ENCODE assay signal across 8 cellular contexts in the genomic region with DNA sequence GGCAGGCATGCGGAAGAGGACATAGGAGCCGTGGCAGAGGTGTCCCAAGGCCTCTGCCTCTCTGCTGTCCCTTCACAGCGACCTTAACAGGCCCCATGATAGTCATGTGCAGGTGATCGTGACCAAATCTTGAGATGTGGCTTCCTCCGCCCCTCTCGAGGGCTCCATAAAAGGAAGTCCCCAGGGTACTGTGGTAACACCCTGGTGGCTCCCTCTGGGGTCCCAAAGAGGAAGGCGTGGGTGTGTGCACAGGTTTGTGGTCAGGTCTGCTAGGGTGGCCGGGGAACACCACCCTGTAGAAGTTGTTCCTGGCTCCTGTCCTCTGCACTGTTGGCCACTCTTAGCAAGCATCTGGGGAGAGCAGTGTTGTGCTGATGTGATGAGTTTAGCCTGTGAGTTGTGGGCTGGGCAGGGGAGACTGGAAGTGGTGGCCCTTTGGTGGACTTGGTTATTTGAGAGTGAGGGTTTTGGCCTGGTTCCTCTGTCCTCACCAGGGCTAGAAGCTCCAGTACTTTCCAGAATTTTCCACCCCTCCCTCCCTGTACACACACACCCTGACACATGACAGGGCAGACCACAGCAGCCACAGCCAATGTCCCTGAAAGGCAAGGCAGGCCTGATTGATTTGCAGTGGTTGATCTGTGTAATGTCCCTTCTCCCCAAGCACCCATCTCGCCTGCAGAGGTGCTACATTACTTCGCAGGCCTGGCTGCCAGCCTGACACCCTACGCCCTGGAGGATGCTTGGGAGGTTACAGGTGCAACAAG.
A peak's percentile ranks its signal among the peaks of the same experiment; 100 is the strongest.
DNase-seq lines count a peak whose midpoint lies in the region; ATAC-seq, FAIRE-seq and TF ChIP-seq lines count a peak whose summit lies in the region.

No MANE protein-coding gene starts in this region.

- CTCF ChIA-PET in activated CD4-positive, alpha-beta T cell treated with anti-CD3 and anti-CD28 coated beads for 36 hours (lab: Charles Lee) = no interaction called here

- H3K27me3 Mint-ChIP-seq in activated CD4-positive, alpha-beta T cell treated with anti-CD3 and anti-CD28 coated beads for 36 hours = peaks cover 3% of the 10 kb centered on the region

- peaks cover 3% of the 10 kb centered on the region for H3K9me3 Mint-ChIP-seq in activated CD4-positive, alpha-beta T cell treated with anti-CD3 and anti-CD28 coated beads for 36 hours (ENCODE audit: low read depth)
- H3K9me3 Mint-ChIP-seq in stimulated activated effector memory CD8-positive, alpha-beta T cell treated with anti-CD3 and anti-CD28 coated beads, Interleukin-12 subunit alpha, Interleukin-12 subunit beta, amount 100 ng/mL, for 72 hours = no peaks in the 10 kb centered on the region

- no peak overlapping the region for H3K27ac Mint-ChIP-seq in activated CD4-positive, alpha-beta T cell treated with anti-CD3 and anti-CD28 coated beads for 36 hours
- no peak overlapping the region for H3K27ac Mint-ChIP-seq in stimulated activated effector memory CD8-positive, alpha-beta T cell treated with anti-CD3 and anti-CD28 coated beads, Interleukin-12 subunit alpha, Interleukin-12 subunit beta, amount 100 ng/mL, for 72 hours

- no peak for ATAC-seq in activated CD4-positive, alpha-beta T cell treated with anti-CD3 and anti-CD28 coated beads for 36 hours
- peak; percentile 93 for ATAC-seq in HG02885 (IDR thresholded peaks at IDR 0.05; ENCODE audit: poor library complexity, unreplicated experiment)
- ATAC-seq in stimulated activated effector memory CD8-positive, alpha-beta T cell treated with anti-CD3 and anti-CD28 coated beads, Interleukin-12 subunit alpha, Interleukin-12 subunit beta, amount 100 ng/mL, for 72 hours = peak; percentile 81

- no peak for TF ChIP-seq CTCF in D721Med (IDR thresholded peaks at IDR 0.05; ENCODE audit: insufficient read depth, missing control alignments)

- peaks cover 9% of the 10 kb centered on the region for H3K4me1 Mint-ChIP-seq in activated CD4-positive, alpha-beta T cell treated with anti-CD3 and anti-CD28 coated beads for 36 hours
- peaks cover 11% of the 10 kb centered on the region for H3K4me1 Mint-ChIP-seq in stimulated activated effector memory CD8-positive, alpha-beta T cell treated with anti-CD3 and anti-CD28 coated beads, Interleukin-12 subunit alpha, Interleukin-12 subunit beta, amount 100 ng/mL, for 72 hours

- intact Hi-C loops in activated CD4-positive, alpha-beta T cell treated with anti-CD3 and anti-CD28 coated beads for 36 hours (cut with DNase I, micrococcal nuclease) = no loop called here

- POLR2A ChIA-PET in activated CD4-positive, alpha-beta T cell treated with anti-CD3 and anti-CD28 coated beads for 36 hours (lab: Charles Lee) = no interaction called here

- DNase-seq in activated CD4-positive, alpha-beta T cell treated with anti-CD3 and anti-CD28 coated beads for 36 hours = peak; percentile 25
- no peak for DNase-seq in activated CD4-positive, alpha-beta T cell treated with anti-CD3 and anti-CD28 coated beads, Interleukin-2, amount 50 U/mL, for 4 hours
- DNase-seq in SIG-M5 treated with dmso at 0.1 percent for 504 hours (lab: John Stamatoyannopoulos, UW; ENCODE audit: unreplicated experiment) (peak; percentile 86), DMS79 (lab: John Stamatoyannopoulos, UW) (no peak), NCI-H226 (no peak), D721Med (ENCODE audit: insufficient read length, low spot score) (no peak)
- DNase-seq in stimulated activated effector memory CD8-positive, alpha-beta T cell treated with anti-CD3 and anti-CD28 coated beads, Interleukin-12 subunit alpha, Interleukin-12 subunit beta, amount 100 ng/mL, for 72 hours (ENCODE audit: low spot score in 2 of 2) = peak; percentile 4 to 62

- no peak overlapping the region for H3K4me3 Mint-ChIP-seq in activated CD4-positive, alpha-beta T cell treated with anti-CD3 and anti-CD28 coated beads for 36 hours
- peak overlapping the region; percentile 8 for H3K4me3 Mint-ChIP-seq in stimulated activated effector memory CD8-positive, alpha-beta T cell treated with anti-CD3 and anti-CD28 coated beads, Interleukin-12 subunit alpha, Interleukin-12 subunit beta, amount 100 ng/mL, for 72 hours

- FAIRE-seq in D721Med (lab: Jason Lieb, UNC) = no peak

- H3K36me3 Mint-ChIP-seq in activated CD4-positive, alpha-beta T cell treated with anti-CD3 and anti-CD28 coated beads for 36 hours (ENCODE audit: low read depth) = no peaks in the 10 kb centered on the region
- no peaks in the 10 kb centered on the region for H3K36me3 Mint-ChIP-seq in stimulated activated effector memory CD8-positive, alpha-beta T cell treated with anti-CD3 and anti-CD28 coated beads, Interleukin-12 subunit alpha, Interleukin-12 subunit beta, amount 100 ng/mL, for 72 hours

Comparison
In these comparisons a context has a peak if more than half of its experiments do, and no peak if none do; other contexts are left out.
1. DNase-seq: peak in activated CD4-positive, alpha-beta T cell treated with anti-CD3 and anti-CD28 coated beads for 36 hours (single experiment), SIG-M5 treated with dmso at 0.1 percent for 504 hours (single experiment) and stimulated activated effector memory CD8-positive, alpha-beta T cell treated with anti-CD3 and anti-CD28 coated beads, Interleukin-12 subunit alpha, Interleukin-12 subunit beta, amount 100 ng/mL, for 72 hours (2 of 2); none in activated CD4-positive, alpha-beta T cell treated with anti-CD3 and anti-CD28 coated beads, Interleukin-2, amount 50 U/mL, for 4 hours (0 of 2), DMS79 (single experiment), NCI-H226 (single experiment) and D721Med (single experiment).